ENCODE assay signal across 22 cellular contexts in genomic region chr12:14998941-14999340, GRCh38. TPM values are rescaled to one million over a fixed set of nuclear protein-coding genes. Genes with fewer than 3 reads are reported as not detected.
"Had no signal": no experiment of that assay in that cellular context is flagged by ENCODE, and none has a peak within 500 bp of the region (broad histone marks: within the 10 kb centered on the region; RNA-seq: fewer than 3 reads in every experiment).

No MANE protein-coding gene starts in this region.

- H3K4me1 Mint-ChIP-seq: natural killer cell had no signal

- DNase-seq: activated B cell treated with CpG ODN at 0.5 μM for 24 hours; activated CD4-positive, alpha-beta memory T cell treated with anti-CD3 and anti-CD28 coated beads, Interleukin-2, amount 10 ng/mL, durations not matched to agents 7 days and 5 days; activated CD4-positive, alpha-beta T cell treated with anti-CD3 and anti-CD28 coated beads for 48 hours; activated naive CD4-positive, alpha-beta T cell; activated naive CD8-positive, alpha-beta T cell treated with anti-CD3 and anti-CD28 coated beads for 36 hours; activated T-cell treated with anti-CD3 and anti-CD28 coated beads, Interleukin-2, amount 50 U/mL, for 1 hour; amniotic stem cell; head of caudate nucleus; left ventricle myocardium superior; natural killer cell; stimulated activated naive CD8-positive, alpha-beta T cell treated with anti-CD3 and anti-CD28 coated beads, Interleukin-15, amount 100 ng/mL, for 72 hours; upper lobe of right lung had no signal

- H3K4me3 Mint-ChIP-seq: activated B cell treated with CpG ODN at 0.5 μM for 24 hours; activated CD4-positive, alpha-beta memory T cell treated with anti-CD3 and anti-CD28 coated beads, Interleukin-2, amount 10 ng/mL, durations not matched to agents 7 days and 5 days; activated naive CD8-positive, alpha-beta T cell treated with anti-CD3 and anti-CD28 coated beads for 36 hours; activated T-helper 17 cell treated with anti-CD3 and anti-CD28 coated beads, Interleukin-2, amount 50 U/mL, for 72 hours; natural killer cell; stimulated activated naive CD8-positive, alpha-beta T cell treated with anti-CD3 and anti-CD28 coated beads, Interleukin-15, amount 100 ng/mL, for 72 hours; T-helper 2 cell treated with Interferon-gamma antibody and Interleukin-4, amounts not matched to agents 5 μg/mL and 100 μg/mL, for 36 hours had no signal

- H3K27ac ChIP-seq: epithelial cell of prostate, neutrophil, upper lobe of right lung had no signal

- H3K9me3 Mint-ChIP-seq: activated B cell treated with CpG ODN at 0.5 μM for 24 hours; activated CD4-positive, alpha-beta memory T cell treated with anti-CD3 and anti-CD28 coated beads, Interleukin-2, amount 10 ng/mL, durations not matched to agents 7 days and 5 days; activated naive CD8-positive, alpha-beta T cell treated with anti-CD3 and anti-CD28 coated beads for 36 hours; activated T-helper 17 cell treated with anti-CD3 and anti-CD28 coated beads, Interleukin-2, amount 50 U/mL, for 72 hours; natural killer cell; stimulated activated naive CD8-positive, alpha-beta T cell treated with anti-CD3 and anti-CD28 coated beads, Interleukin-15, amount 100 ng/mL, for 72 hours; T-helper 2 cell treated with Interferon-gamma antibody and Interleukin-4, amounts not matched to agents 5 μg/mL and 100 μg/mL, for 36 hours had no signal

- H3K9me3 ChIP-seq: neutrophil, upper lobe of right lung had no signal

- H3K36me3 Mint-ChIP-seq: activated naive CD8-positive, alpha-beta T cell treated with anti-CD3 and anti-CD28 coated beads for 36 hours; natural killer cell had no signal

- H3K27me3 ChIP-seq: upper lobe of right lung had no signal

- ATAC-seq: activated T-helper 17 cell treated with anti-CD3 and anti-CD28 coated beads, Interleukin-2, amount 50 U/mL, for 72 hours; left ventricle myocardium superior; natural killer cell; stimulated activated naive CD8-positive, alpha-beta T cell treated with anti-CD3 and anti-CD28 coated beads, Interleukin-15, amount 100 ng/mL, for 72 hours; upper lobe of right lung had no signal

- H3K27ac Mint-ChIP-seq: activated B cell treated with CpG ODN at 0.5 μM for 24 hours; activated CD4-positive, alpha-beta memory T cell treated with anti-CD3 and anti-CD28 coated beads, Interleukin-2, amount 10 ng/mL, durations not matched to agents 7 days and 5 days; activated naive CD8-positive, alpha-beta T cell treated with anti-CD3 and anti-CD28 coated beads for 36 hours; activated T-helper 17 cell treated with anti-CD3 and anti-CD28 coated beads, Interleukin-2, amount 50 U/mL, for 72 hours; natural killer cell; stimulated activated naive CD8-positive, alpha-beta T cell treated with anti-CD3 and anti-CD28 coated beads, Interleukin-15, amount 100 ng/mL, for 72 hours; T-helper 2 cell treated with Interferon-gamma antibody and Interleukin-4, amounts not matched to agents 5 μg/mL and 100 μg/mL, for 36 hours had no signal

- H3K4me3 ChIP-seq: upper lobe of right lung had no signal

- FAIRE-seq: frontal cortex had no signal

- H3K36me3 ChIP-seq: neutrophil, upper lobe of right lung had no signal

RNA-seq across cellular contexts. Expression of gene PDE6H, which starts 26.1 kb away (rescaled TPM):
- total RNA-seq: activated B cell treated with CpG ODN at 0.5 μM for 24 hours; activated CD4-positive, alpha-beta memory T cell treated with anti-CD3 and anti-CD28 coated beads, Interleukin-2, amount 10 ng/mL, durations not matched to agents 7 days and 5 days; activated naive CD8-positive, alpha-beta T cell treated with anti-CD3 and anti-CD28 coated beads for 36 hours; activated T-helper 17 cell treated with anti-CD3 and anti-CD28 coated beads, Interleukin-2, amount 50 U/mL, for 72 hours; cardiac septum; dermis microvascular lymphatic vessel endothelial cell; fibroblast of lung; frontal cortex; kidney epithelial cell; left ventricle myocardium superior; natural killer cell; renal cortical epithelial cell; upper lobe of right lung had no signal
- polyA plus RNA-seq: fibroblast of lung had no signal
